ENCODE assay signal across 8 cellular contexts in the genomic region with DNA sequence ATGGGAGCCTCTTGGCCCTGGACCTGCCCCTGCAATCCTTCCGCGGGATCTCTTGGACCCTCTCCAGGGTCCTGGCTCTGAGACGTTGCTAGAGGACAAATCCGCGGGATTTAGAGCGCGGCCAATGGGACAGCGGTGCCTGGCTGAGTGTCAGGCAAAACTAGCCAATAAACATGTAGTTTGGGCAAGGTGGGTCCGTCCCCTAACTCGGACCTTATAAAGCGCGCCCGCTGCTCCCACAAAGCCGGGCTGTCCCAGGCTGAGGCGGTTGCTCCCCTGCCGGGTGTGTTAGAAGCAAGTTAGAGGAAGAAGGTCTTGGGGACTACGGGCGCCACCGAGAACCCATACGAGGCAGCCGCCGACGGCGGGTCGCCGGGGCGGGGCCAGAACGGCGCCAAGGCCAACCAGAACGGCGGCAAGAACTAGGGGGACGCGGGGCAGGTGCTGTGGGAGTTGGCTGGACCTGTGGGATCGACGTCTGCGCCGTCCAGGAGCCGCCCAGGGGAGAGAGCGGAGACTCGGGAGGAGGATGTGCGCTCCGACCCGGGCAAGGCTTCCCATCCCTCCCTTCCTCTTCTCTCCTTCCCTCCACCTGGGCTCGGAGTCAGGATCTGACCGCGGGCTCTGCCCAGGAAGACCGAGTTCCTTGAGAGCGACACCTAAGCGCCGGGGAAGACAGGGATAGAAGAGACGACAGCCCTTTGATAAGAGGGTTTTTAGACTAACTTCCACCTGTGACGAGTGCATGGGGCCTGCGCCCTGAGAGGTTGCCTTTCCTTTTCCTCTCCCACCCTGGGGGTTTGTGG.
DNase-seq lines count a peak whose midpoint lies in the region; TF ChIP-seq lines count a peak whose summit lies in the region.

No MANE protein-coding gene starts in this region.

- H3K36me3 Mint-ChIP-seq in activated naive CD4-positive, alpha-beta T cell treated with anti-CD3 and anti-CD28 coated beads, Interleukin-2, amount 10 ng/mL, durations not matched to agents 7 days and 5 days: peaks cover 3% of the 10 kb centered on the region

- H3K4me1 Mint-ChIP-seq in activated naive CD4-positive, alpha-beta T cell treated with anti-CD3 and anti-CD28 coated beads, Interleukin-2, amount 10 ng/mL, durations not matched to agents 7 days and 5 days: peaks cover 5% of the 10 kb centered on the region

- peak overlapping the region; percentile 93 for H3K4me2 ChIP-seq in MM.1S (ENCODE audit: low read depth, low read length)

- H3K4me3 ChIP-seq in GM06990 (replicated peaks; ENCODE audit: low read depth, low read length): peak overlapping the region; percentile 81
- H3K4me3 ChIP-seq in HEK293 (ENCODE audit: low read depth, low read length): peak overlapping the region; percentile 52
- H3K4me3 ChIP-seq in MM.1S (ENCODE audit: low read length): peak overlapping the region; percentile 92
- peak overlapping the region; percentile 79 to 86 for H3K4me3 ChIP-seq in tibial artery

- H3K9me3 Mint-ChIP-seq in activated naive CD4-positive, alpha-beta T cell treated with anti-CD3 and anti-CD28 coated beads, Interleukin-2, amount 10 ng/mL, durations not matched to agents 7 days and 5 days: no peaks in the 10 kb centered on the region

- H3K9me2 ChIP-seq in MM.1S (replicated peaks; ENCODE audit: insufficient read depth, low read length): no peaks in the 10 kb centered on the region

- peak overlapping the region; percentile 65 for H2AFZ ChIP-seq in MM.1S (ENCODE audit: low read length)

- H3K9me3 ChIP-seq in HEK293 (ENCODE audit: control insufficient read depth, insufficient read depth, low read depth, low read length) (no peaks in the 10 kb centered on the region), MM.1S (replicated peaks; ENCODE audit: insufficient read depth, low read length) (no peaks in the 10 kb centered on the region), tibial artery (no peaks in the 10 kb centered on the region)

- peak overlapping the region; percentile 97 for H3K9ac ChIP-seq in MM.1S (ENCODE audit: low read length)

- H3K27ac ChIP-seq in HEK293 (ENCODE audit: extremely low read depth, low read depth, low read length): peak overlapping the region; percentile 76
- H3K27ac ChIP-seq in MM.1S (ENCODE audit: low read length): peak overlapping the region; percentile 82
- H3K27ac ChIP-seq in tibial artery: peak overlapping the region; percentile 81 to 91

- no peak overlapping the region for H3K27ac Mint-ChIP-seq in activated naive CD4-positive, alpha-beta T cell treated with anti-CD3 and anti-CD28 coated beads, Interleukin-2, amount 10 ng/mL, durations not matched to agents 7 days and 5 days

- no peaks in the 10 kb centered on the region for H4K20me1 ChIP-seq in MM.1S (ENCODE audit: insufficient read depth, low read length)

- intact Hi-C loops in tibial artery (cut with DNase I; ENCODE audit: low total_unique reads): loop anchor here (5.0 to 10.0 kb wide), 3 partner anchors 67 to 160 kb away; a partner anchor contains a TSS

- H3F3A ChIP-seq in MM.1S (ENCODE audit: insufficient read depth, low read length): peaks cover 48% of the 10 kb centered on the region

- no peak for TF ChIP-seq CTCF in GM06990 (IDR thresholded peaks at IDR 0.05; ENCODE audit: insufficient read depth, low read length, poor library complexity, severe bottlenecking)
- TF ChIP-seq CTCF in HEK293 (tag by site-specific recombination; IDR thresholded peaks at IDR 0.05): 0 out of 2 replicates have a peak, but pooled peaks have one; percentile 39
- TF ChIP-seq CTCF in MM.1S (IDR thresholded peaks at IDR 0.05; ENCODE audit: low read length): no peak
- no peak for TF ChIP-seq CTCF in tibial artery (IDR thresholded peaks at IDR 0.05)

- H3K4me1 ChIP-seq in HEK293 (ENCODE audit: control insufficient read depth, insufficient read depth, low read length) (peaks cover 10% of the 10 kb centered on the region; the same call in 1 of the 2 replicates), MM.1S (ENCODE audit: low read length) (peaks cover 26% of the 10 kb centered on the region), tibial artery (peaks cover 0 to 21% (median 11%) of the 10 kb centered on the region in 4 donors)

- POLR2A ChIA-PET in HEK293 (lab: Yijun Ruan, JAX): interaction anchor here (0.6 to 1.2 kb wide), 3 partner anchors 12 to 245 kb away, joined by 3 to 7 read pairs (median 3); no protein-coding TSS in a partner anchor

- no peaks in the 10 kb centered on the region for H3K27me3 Mint-ChIP-seq in activated naive CD4-positive, alpha-beta T cell treated with anti-CD3 and anti-CD28 coated beads, Interleukin-2, amount 10 ng/mL, durations not matched to agents 7 days and 5 days

- peaks cover 50% of the 10 kb centered on the region for H3K79me2 ChIP-seq in MM.1S (ENCODE audit: low read length)

- DNase-seq in GM06990 (ENCODE audit: extremely low read depth, insufficient read length) (peak; percentile 87), MM.1S (peak; percentile 96), SHP77 treated with DMSO at 0.1 percent for 48 hours (lab: John Stamatoyannopoulos, UW) (peak; percentile 97), glomerular visceral epithelial cell (ENCODE audit: extremely low spot score) (peak; percentile 98), nucleus accumbens (lab: John Stamatoyannopoulos, UW) (peak; percentile 27 to 95 (median 71)), tibial artery (peak; percentile 88 to 95)
- peak; percentile 85 for DNase-seq in activated naive CD4-positive, alpha-beta T cell treated with anti-CD3 and anti-CD28 coated beads, Interleukin-2, amount 10 ng/mL, durations not matched to agents 7 days and 5 days

- H3K4me3 Mint-ChIP-seq in activated naive CD4-positive, alpha-beta T cell treated with anti-CD3 and anti-CD28 coated beads, Interleukin-2, amount 10 ng/mL, durations not matched to agents 7 days and 5 days: no peak overlapping the region

- H3K36me3 ChIP-seq in GM06990 (ENCODE audit: control insufficient read depth, insufficient read depth, low read length) (no peaks in the 10 kb centered on the region), HEK293 (ENCODE audit: control insufficient read depth in 2 of 2, insufficient read depth in 1 of 2, low read length in 2 of 2) (peaks cover 0 to 20% of the 10 kb centered on the region in 2 experiments; a peak in 1 of 3 replicates), MM.1S (replicated peaks; ENCODE audit: insufficient read depth, low read length) (0 out of 2 replicates have a peak, but pooled peaks cover 4% of the 10 kb centered on the region), tibial artery (no peaks in the 10 kb centered on the region)

- CTCF ChIA-PET in HEK293 (lab: Yijun Ruan, JAX): interaction anchor here (0.7 to 1.7 kb wide), 11 partner anchors 9 to 378 kb away, joined by 3 to 12 read pairs (median 4); no protein-coding TSS in a partner anchor
- CTCF ChIA-PET in activated naive CD4-positive, alpha-beta T cell treated with anti-CD3 and anti-CD28 coated beads, Interleukin-2, amount 10 ng/mL, durations not matched to agents 7 days and 5 days (lab: Charles Lee): interaction anchor here (1.0 to 1.8 kb wide), 8 partner anchors 12 to 381 kb away, joined by 3 to 7 read pairs (median 4); no protein-coding TSS in a partner anchor

- H3K27me3 ChIP-seq in GM06990 (replicated peaks; ENCODE audit: control insufficient read depth, insufficient read depth, low read length): no peaks in the 10 kb centered on the region
- H3K27me3 ChIP-seq in MM.1S (replicated peaks; ENCODE audit: insufficient read depth, low read length): no peaks in the 10 kb centered on the region
- no peaks in the 10 kb centered on the region for H3K27me3 ChIP-seq in tibial artery

TF ChIP-seq in HEK293, 187 proteins besides CTCF, POLR2A, EP300 and RAD21 (continues in another document):
- TF ChIP-seq, protein P1, sequence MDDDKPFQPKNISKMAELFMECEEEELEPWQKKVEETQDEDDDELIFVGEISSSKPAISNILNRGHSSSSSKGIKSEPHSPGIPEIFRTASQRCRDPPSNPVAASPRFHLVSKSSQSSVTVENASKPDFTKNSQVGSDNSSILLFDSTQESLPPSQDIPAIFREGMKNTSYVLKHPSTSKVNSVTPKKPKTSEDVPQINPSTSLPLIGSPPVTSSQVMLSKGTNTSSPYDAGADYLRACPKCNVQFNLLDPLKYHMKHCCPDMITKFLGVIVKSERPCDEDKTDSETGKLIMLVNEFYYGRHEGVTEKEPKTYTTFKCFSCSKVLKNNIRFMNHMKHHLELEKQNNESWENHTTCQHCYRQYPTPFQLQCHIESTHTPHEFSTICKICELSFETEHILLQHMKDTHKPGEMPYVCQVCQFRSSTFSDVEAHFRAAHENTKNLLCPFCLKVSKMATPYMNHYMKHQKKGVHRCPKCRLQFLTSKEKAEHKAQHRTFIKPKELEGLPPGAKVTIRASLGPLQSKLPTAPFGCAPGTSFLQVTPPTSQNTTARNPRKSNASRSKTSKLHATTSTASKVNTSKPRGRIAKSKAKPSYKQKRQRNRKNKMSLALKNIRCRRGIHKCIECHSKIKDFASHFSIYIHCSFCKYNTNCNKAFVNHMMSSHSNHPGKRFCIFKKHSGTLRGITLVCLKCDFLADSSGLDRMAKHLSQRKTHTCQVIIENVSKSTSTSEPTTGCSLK (tag by site-specific recombination; IDR thresholded peaks at IDR 0.05): no peak
- no peak for TF ChIP-seq GFI1B (tag by site-specific recombination; IDR thresholded peaks at IDR 0.05)

Comparison
In these comparisons a context has a peak if more than half of its experiments do, and no peak if none do; other contexts are left out.
1. Peak in every context shown above with its lines: DNase-seq, H3K4me3 ChIP-seq and H3K27ac ChIP-seq.